ENCODE assay signal across 9 cellular contexts in the genomic region with DNA sequence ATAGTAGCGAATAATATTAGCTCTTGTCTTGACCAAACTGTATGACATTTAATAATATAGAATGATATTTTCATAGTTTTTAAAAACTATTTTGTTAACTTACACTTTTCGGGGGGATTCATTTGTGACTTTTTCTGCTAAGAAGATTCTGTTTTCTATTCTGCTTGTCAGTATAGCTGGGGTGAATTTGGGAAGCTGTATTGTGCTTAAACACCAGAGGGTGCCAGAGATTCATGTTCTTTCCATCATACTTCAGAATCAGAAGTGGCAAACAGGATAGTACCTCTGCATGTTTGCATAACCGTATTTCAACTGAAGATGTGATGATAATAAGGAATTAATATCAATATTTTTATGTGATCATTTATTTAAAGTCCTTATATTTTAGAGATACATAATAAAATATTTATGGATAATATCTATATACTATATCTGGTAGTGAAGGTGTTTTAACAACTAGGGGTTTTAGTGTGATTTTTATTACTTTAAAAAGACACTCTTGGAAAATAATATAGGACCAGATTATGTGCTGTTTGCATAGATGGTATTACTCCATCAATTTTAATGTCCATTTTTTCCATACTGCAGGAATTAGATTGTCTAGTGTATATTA.
DNase-seq lines count a peak whose midpoint lies in the region; ATAC-seq, FAIRE-seq and TF ChIP-seq lines count a peak whose summit lies in the region.
"Had no signal": no experiment of that assay in that cellular context is flagged by ENCODE, and none has a peak within 500 bp of the region (broad histone marks: within the 10 kb centered on the region; RNA-seq: fewer than 3 reads in every experiment).

No MANE protein-coding gene starts in this region.

- dilution Hi-C loops in endothelial cell of umbilical vein (cut with MboI; ENCODE audit: extremely low pct_ligation_motif_present, low sequenced_read_pairs), result no loop called here

- POLR2A ChIA-PET in PC-9 (lab: Charles Lee; ENCODE audit: unreplicated experiment), result interaction anchor here (0.6 kb wide), 1 partner anchor 129 kb away, joined by 4 read pairs; no protein-coding TSS in a partner anchor
- POLR2A ChIA-PET in endothelial cell of umbilical vein (lab: Charles Lee), result no interaction called here
- POLR2A ChIA-PET in naive thymus-derived CD4-positive, alpha-beta T cell (lab: Charles Lee), result no interaction called here

- H3K27me3 Mint-ChIP-seq in naive thymus-derived CD4-positive, alpha-beta T cell, result no peaks in the 10 kb centered on the region

- intact Hi-C loops in PC-9 (cut with micrococcal nuclease; ENCODE audit: unreplicated experiment), result loop anchor here (2.0 to 10.0 kb wide), 5 partner anchors 78 to 1288 kb away; no protein-coding TSS in a partner anchor
- intact Hi-C loops in endothelial cell of umbilical vein (cut with micrococcal nuclease), result loop anchor here (1.0 to 5.0 kb wide), 3 partner anchors 342 to 1292 kb away; no protein-coding TSS in a partner anchor
- intact Hi-C loops in naive thymus-derived CD4-positive, alpha-beta T cell (cut with micrococcal nuclease), result loop anchor here in 1 of 2 donors (1.0 kb wide), 1 partner anchor 342 kb away; no protein-coding TSS in a partner anchor

- H3K36me3 Mint-ChIP-seq in naive thymus-derived CD4-positive, alpha-beta T cell, result peaks cover 0 to 19% (median 9%) of the 10 kb centered on the region in 5 donors

- no peak overlapping the region for H3K4me3 ChIP-seq in Jurkat, Clone E6-1 (ENCODE audit: low read length)
- H3K4me3 ChIP-seq in PC-9, result no peak overlapping the region
- no peak overlapping the region for H3K4me3 ChIP-seq in endothelial cell of umbilical vein (replicated peaks in 1 of 3; ENCODE audit: insufficient read depth in 1 of 3, low read depth in 1 of 3, low read length in 3 of 3)
- no peak overlapping the region for H3K4me3 ChIP-seq in naive thymus-derived CD4-positive, alpha-beta T cell (ENCODE audit: low read length)

- no peaks in the 10 kb centered on the region for H3K9me1 ChIP-seq in endothelial cell of umbilical vein (replicated peaks; ENCODE audit: control insufficient read depth, extremely low read depth, insufficient read depth, low read length)

- H3K27ac Mint-ChIP-seq in naive thymus-derived CD4-positive, alpha-beta T cell, result no peak overlapping the region
- H3K27ac Mint-ChIP-seq: T-helper 1 cell treated with Interleukin-12 subunit alpha and Interleukin-12 subunit beta and Interleukin-4 antibody, amounts not matched to agents 30 μg/mL and 1 μg/mL, for 36 hours had no signal

- H3K9ac ChIP-seq in endothelial cell of umbilical vein (replicated peaks; ENCODE audit: extremely low read depth, insufficient read depth, low read length), result no peak overlapping the region

- H3K4me2 ChIP-seq in PC-9, result no peak overlapping the region
- no peak overlapping the region for H3K4me2 ChIP-seq in endothelial cell of umbilical vein (ENCODE audit: insufficient read depth, low read length)

- peak; percentile 71 for FAIRE-seq in endothelial cell of umbilical vein (lab: Jason Lieb, UNC)

- H3K9me3 Mint-ChIP-seq in naive thymus-derived CD4-positive, alpha-beta T cell, result peaks cover 0 to 3% (median 0%) of the 10 kb centered on the region in 11 donors
- H3K9me3 Mint-ChIP-seq: T-helper 1 cell treated with Interleukin-12 subunit alpha and Interleukin-12 subunit beta and Interleukin-4 antibody, amounts not matched to agents 30 μg/mL and 1 μg/mL, for 36 hours had no signal

- H3K27me3 ChIP-seq in PC-9 (ENCODE audit: insufficient read depth, low read depth) (no peaks in the 10 kb centered on the region), endothelial cell of umbilical vein (ENCODE audit: control insufficient read depth in 2 of 2, insufficient read depth in 2 of 2, low read length in 2 of 2) (no peaks in the 10 kb centered on the region)
- no peaks in the 10 kb centered on the region for H3K27me3 ChIP-seq in naive thymus-derived CD4-positive, alpha-beta T cell (ENCODE audit: control insufficient read depth in 2 of 2, insufficient read depth in 2 of 2, low read length in 2 of 2)

- no peak overlapping the region for H3K4me3 Mint-ChIP-seq in naive thymus-derived CD4-positive, alpha-beta T cell
- H3K4me3 Mint-ChIP-seq: T-helper 1 cell treated with Interleukin-12 subunit alpha and Interleukin-12 subunit beta and Interleukin-4 antibody, amounts not matched to agents 30 μg/mL and 1 μg/mL, for 36 hours had no signal

- peak; percentile 86 for ATAC-seq in GM19395 (IDR thresholded peaks at IDR 0.05; ENCODE audit: unreplicated experiment)
- ATAC-seq in naive thymus-derived CD4-positive, alpha-beta T cell, result no peak
- no peak for ATAC-seq in GM18858 (IDR thresholded peaks at IDR 0.05; ENCODE audit: unreplicated experiment)

- H3K36me3 ChIP-seq in PC-9 (ENCODE audit: low read depth) (no peaks in the 10 kb centered on the region), endothelial cell of umbilical vein (ENCODE audit: control insufficient read depth in 2 of 2, extremely low read depth in 1 of 2, insufficient read depth in 2 of 2, low read length in 2 of 2) (no peaks in the 10 kb centered on the region)
- no peaks in the 10 kb centered on the region for H3K36me3 ChIP-seq in naive thymus-derived CD4-positive, alpha-beta T cell (ENCODE audit: control insufficient read depth in 2 of 3, insufficient read depth in 3 of 3, low read length in 3 of 3)

- DNase-seq in D341Med (ENCODE audit: low spot score), result peak; percentile 68
- peak; percentile 41 for DNase-seq in Jurkat, Clone E6-1 (ENCODE audit: low read depth, low spot score)
- DNase-seq in PC-9, result peak; percentile 5 to 37
- DNase-seq in endothelial cell of umbilical vein (ENCODE audit: low read depth, low spot score), result peak; percentile 70
- peak in 5 of 9 donors; percentile 11 to 39 (median 25) for DNase-seq in naive thymus-derived CD4-positive, alpha-beta T cell
- DNase-seq in ureter (ENCODE audit: low spot score), result no peak

- H3K79me2 ChIP-seq in PC-9 (ENCODE audit: low read depth) (no peaks in the 10 kb centered on the region), endothelial cell of umbilical vein (ENCODE audit: control insufficient read depth, insufficient read depth, low read length) (no peaks in the 10 kb centered on the region)

- CTCF ChIA-PET in PC-9 (lab: Charles Lee) (interaction anchor here (0.9 kb wide), 1 partner anchor 180 kb away, joined by 3 read pairs; no protein-coding TSS in a partner anchor), endothelial cell of umbilical vein (lab: Charles Lee) (interaction anchor here (0.6 to 4.0 kb wide), 33 partner anchors 10 to 1764 kb away, joined by 3 to 43 read pairs (median 4); a partner anchor contains a TSS)
- CTCF ChIA-PET in naive thymus-derived CD4-positive, alpha-beta T cell (lab: Charles Lee), result interaction anchor here (1.0 to 1.2 kb wide), 2 partner anchors 28 to 72 kb away, joined by 3 read pairs; no protein-coding TSS in a partner anchor

- no peak overlapping the region for H3K27ac ChIP-seq in PC-9
- H3K27ac ChIP-seq in endothelial cell of umbilical vein (ENCODE audit: insufficient read depth, low read depth, low read length), result no peak overlapping the region
- no peak overlapping the region for H3K27ac ChIP-seq in naive thymus-derived CD4-positive, alpha-beta T cell (ENCODE audit: low read depth, low read length)

- TF ChIP-seq POLR2A in endothelial cell of umbilical vein (IDR thresholded peaks at IDR 0.05; ENCODE audit: low read depth, low read length), result no peak

- BruUV-seq in PC-9 (replicated peaks; lab: Mats Ljungman, UMichigan) (no TSS peak), endothelial cell of umbilical vein (replicated peaks; lab: Mats Ljungman, UMichigan) (no TSS peak)

- H3K9me2 ChIP-seq in PC-9 (ENCODE audit: insufficient read depth), result no peaks in the 10 kb centered on the region

- H4K20me1 ChIP-seq in PC-9 (ENCODE audit: insufficient read depth) (no peaks in the 10 kb centered on the region), endothelial cell of umbilical vein (replicated peaks; ENCODE audit: control insufficient read depth, extremely low read depth, insufficient read depth, low read length) (no peaks in the 10 kb centered on the region)

- H3K4me1 Mint-ChIP-seq in naive thymus-derived CD4-positive, alpha-beta T cell, result peaks cover 0 to 4% (median 2%) of the 10 kb centered on the region in 7 donors

- H2AFZ ChIP-seq in PC-9 (no peak overlapping the region), endothelial cell of umbilical vein (ENCODE audit: low read depth, low read length) (no peak overlapping the region)

- no peaks in the 10 kb centered on the region for H3K9me3 ChIP-seq in PC-9 (ENCODE audit: insufficient read depth, low read depth)
- no peaks in the 10 kb centered on the region for H3K9me3 ChIP-seq in endothelial cell of umbilical vein (replicated peaks; ENCODE audit: control insufficient read depth, insufficient read depth, low read length)
- no peaks in the 10 kb centered on the region for H3K9me3 ChIP-seq in naive thymus-derived CD4-positive, alpha-beta T cell (ENCODE audit: control insufficient read depth in 2 of 3, low read length in 3 of 3)

- TF ChIP-seq CTCF in PC-9 (conservative IDR thresholded peaks at IDR 0.05), result peak; percentile 74
- peak; percentile 43 to 57 for TF ChIP-seq CTCF in endothelial cell of umbilical vein (IDR thresholded peaks at IDR 0.05; ENCODE audit: extremely low read depth in 1 of 2, insufficient read depth in 1 of 2, low read depth in 1 of 2, low read length in 2 of 2)

- no peaks in the 10 kb centered on the region for H3F3A ChIP-seq in PC-9 (ENCODE audit: insufficient read depth, low read depth)

- H3K4me1 ChIP-seq in PC-9 (replicated peaks; ENCODE audit: insufficient read depth) (no peaks in the 10 kb centered on the region), endothelial cell of umbilical vein (ENCODE audit: control insufficient read depth, extremely low read depth, insufficient read depth, low read length) (peaks cover 3% of the 10 kb centered on the region)
- H3K4me1 ChIP-seq in naive thymus-derived CD4-positive, alpha-beta T cell (ENCODE audit: control insufficient read depth in 2 of 2, insufficient read depth in 2 of 2, low read length in 2 of 2), result no peaks in the 10 kb centered on the region

TF ChIP-seq in endothelial cell of umbilical vein, 7 proteins besides CTCF, POLR2A, EP300 and RAD21:
- no peak for TF ChIP-seq FOS (IDR thresholded peaks at IDR 0.05; ENCODE audit: borderline replicate concordance, insufficient read depth, low read length)
- TF ChIP-seq POLR2AphosphoS5 (IDR thresholded peaks at IDR 0.05; ENCODE audit: insufficient read depth, low read depth, low read length), result no peak
- TF ChIP-seq, protein P1, sequence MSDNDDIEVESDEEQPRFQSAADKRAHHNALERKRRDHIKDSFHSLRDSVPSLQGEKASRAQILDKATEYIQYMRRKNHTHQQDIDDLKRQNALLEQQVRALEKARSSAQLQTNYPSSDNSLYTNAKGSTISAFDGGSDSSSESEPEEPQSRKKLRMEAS (IDR thresholded peaks at IDR 0.05; ENCODE audit: insufficient read depth, insufficient read length), result no peak
- TF ChIP-seq EZH2 (IDR thresholded peaks at IDR 0.05; ENCODE audit: borderline replicate concordance, low read depth, low read length, severe bottlenecking), result no peak
- TF ChIP-seq GATA2 (IDR thresholded peaks at IDR 0.05; ENCODE audit: insufficient read depth, insufficient read length, low read depth, low read length), result no peak
- no peak for TF ChIP-seq MYC (IDR thresholded peaks at IDR 0.05; ENCODE audit: low read depth, low read length)
- TF ChIP-seq JUN (IDR thresholded peaks at IDR 0.05; ENCODE audit: borderline replicate concordance, insufficient read depth, insufficient read length, low read depth), result no peak
